ENCODE assay signal across 16 cellular contexts in the genomic region with DNA sequence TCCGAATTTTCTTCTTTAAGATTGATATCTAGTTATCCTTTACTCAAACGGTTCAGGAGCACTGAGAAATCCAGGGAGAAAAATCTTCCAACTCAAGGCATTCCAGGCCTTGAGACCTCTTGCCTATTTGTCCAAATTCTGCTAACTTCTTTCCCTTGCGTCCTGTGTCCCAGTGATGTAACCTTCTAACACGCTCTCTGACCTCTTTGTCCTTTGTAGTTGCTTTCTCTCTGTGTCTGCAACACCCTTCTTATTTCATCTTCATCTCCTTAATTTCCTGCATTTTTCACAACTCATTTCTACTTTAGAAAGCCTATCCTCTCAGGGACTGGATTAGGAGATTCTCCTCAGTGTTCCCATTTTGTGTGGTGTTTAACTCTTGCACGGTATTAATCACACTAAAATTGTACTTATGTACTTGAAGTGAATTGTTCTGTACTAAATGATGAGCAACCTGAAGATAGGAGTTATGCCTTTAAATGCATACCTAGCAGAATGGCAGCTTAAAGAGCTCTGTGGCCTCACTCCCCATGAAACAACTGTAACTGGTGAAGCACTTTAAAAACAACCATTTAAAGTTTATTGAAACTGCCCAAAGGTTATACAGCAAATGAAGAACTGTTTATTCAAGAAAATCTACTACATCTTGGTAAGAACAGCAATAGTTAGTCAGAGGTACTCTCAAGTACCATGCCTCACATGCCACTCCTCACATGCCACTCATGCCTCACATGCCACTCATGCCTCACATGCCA. TPM values are rescaled to one million over a fixed set of nuclear protein-coding genes. Genes with fewer than 3 reads are reported as not detected.
DNase-seq lines count a peak whose midpoint lies in the region; TF ChIP-seq lines count a peak whose summit lies in the region.
"Had no signal": no experiment of that assay in that cellular context is flagged by ENCODE, and none has a peak within 500 bp of the region (broad histone marks: within the 10 kb centered on the region; RNA-seq: fewer than 3 reads in every experiment).

No MANE protein-coding gene starts in this region.

- peaks cover 8 to 10% of the 10 kb centered on the region in 2 experiments for H3K36me3 ChIP-seq in mesenchymal stem cell (ENCODE audit: control insufficient read depth in 1 of 2, insufficient read depth in 2 of 2, low read depth in 1 of 2, low read length in 2 of 2)

- intact Hi-C loops in CD14-positive monocyte (cut with micrococcal nuclease) = loop anchor here in 1 of 2 donors (5.0 kb wide), 1 partner anchor 283 kb away; no protein-coding TSS in a partner anchor

- H4K8ac ChIP-seq in mesenchymal stem cell (ENCODE audit: low read length) = no peak overlapping the region

- H3K27me3 Mint-ChIP-seq in CD14-positive monocyte (ENCODE audit: low read depth in 3 of 3) = peaks cover 2 to 5% (median 4%) of the 10 kb centered on the region in 3 donors

- peak overlapping the region in 1 of 2 experiments; percentile 73 for H3K18ac ChIP-seq in mesenchymal stem cell (ENCODE audit: low read depth in 1 of 2, low read length in 2 of 2)

- H3K9ac ChIP-seq in mesenchymal stem cell (ENCODE audit: low read length) = no peak overlapping the region

- H2BK15ac ChIP-seq in mesenchymal stem cell (ENCODE audit: low read depth, poor library complexity, severe bottlenecking) = no peak overlapping the region

- peaks cover 3% of the 10 kb centered on the region for H3K79me1 ChIP-seq in mesenchymal stem cell (replicated peaks; ENCODE audit: low read length, poor library complexity, severe bottlenecking)

- peak overlapping the region in 1 of 7 donors; percentile 5 for H3K27ac Mint-ChIP-seq in CD14-positive monocyte
- H3K27ac Mint-ChIP-seq: stimulated activated naive CD8-positive, alpha-beta T cell treated with anti-CD3 and anti-CD28 coated beads, Interleukin-15, Interleukin-2, amounts not matched to agents 100 ng/mL and 50 ng/mL, for 24 hours had no signal

- peak overlapping the region in 1 of 2 experiments; percentile 71 for H3K4ac ChIP-seq in mesenchymal stem cell (ENCODE audit: low read depth in 1 of 2, low read length in 2 of 2)

- no peak overlapping the region for H2AK5ac ChIP-seq in mesenchymal stem cell (ENCODE audit: low read length, severe bottlenecking)

- no peaks in the 10 kb centered on the region for H3K27me3 ChIP-seq in mesenchymal stem cell (ENCODE audit: control insufficient read depth in 1 of 2, insufficient read depth in 1 of 2, low read length in 2 of 2)

- DNase-seq in AG08396 (ENCODE audit: low spot score) (peak; percentile 39), HS-5 (ENCODE audit: low read depth) (peak; percentile 53), astrocyte of the hippocampus (ENCODE audit: low read depth, low spot score) (peak; percentile 20), mesenchymal stem cell (peak; percentile 39), DMS 273 (lab: John Stamatoyannopoulos, UW; ENCODE audit: unreplicated experiment) (no peak), hepatic stellate cell (ENCODE audit: low spot score) (no peak), NCI-H748 treated with DMSO at 0.1 percent for 48 hours (lab: John Stamatoyannopoulos, UW) (no peak), CD14-positive monocyte (ENCODE audit: low spot score) (no peak)
- DNase-seq: activated CD4-positive, alpha-beta T cell treated with anti-CD3 and anti-CD28 coated beads, Interleukin-2, amount 50 U/mL, for 4 hours; amniotic stem cell; DMS53; nucleus accumbens; SHP77; T1000 had no signal

- no peak overlapping the region for H2BK120ac ChIP-seq in mesenchymal stem cell (ENCODE audit: low read depth, low read length)

- H3K4me1 ChIP-seq in mesenchymal stem cell (ENCODE audit: control insufficient read depth, insufficient read depth, low read depth, low read length) = peaks cover 11% of the 10 kb centered on the region

- peak overlapping the region; percentile 94 for H3K27ac ChIP-seq in mesenchymal stem cell (ENCODE audit: low read length, poor library complexity, severe bottlenecking)
- H3K27ac ChIP-seq: skin epidermis had no signal

- no peak overlapping the region for H3K14ac ChIP-seq in mesenchymal stem cell (ENCODE audit: low read length in 2 of 2)

- no peak overlapping the region for H2BK12ac ChIP-seq in mesenchymal stem cell (ENCODE audit: low read length in 2 of 2)

- no peak overlapping the region for H3K4me3 Mint-ChIP-seq in CD14-positive monocyte
- H3K4me3 Mint-ChIP-seq: stimulated activated naive CD8-positive, alpha-beta T cell treated with anti-CD3 and anti-CD28 coated beads, Interleukin-15, Interleukin-2, amounts not matched to agents 100 ng/mL and 50 ng/mL, for 24 hours had no signal

- no peak overlapping the region for H3K4me3 ChIP-seq in mesenchymal stem cell (ENCODE audit: insufficient read depth in 1 of 2, low read depth in 1 of 2, low read length in 2 of 2)
- H3K4me3 ChIP-seq: skin epidermis had no signal

- no peaks in the 10 kb centered on the region for H3K36me3 Mint-ChIP-seq in CD14-positive monocyte

- peaks cover 0 to 2% (median 0%) of the 10 kb centered on the region in 7 donors for H3K9me3 Mint-ChIP-seq in CD14-positive monocyte
- H3K9me3 Mint-ChIP-seq: stimulated activated naive CD8-positive, alpha-beta T cell treated with anti-CD3 and anti-CD28 coated beads, Interleukin-15, Interleukin-2, amounts not matched to agents 100 ng/mL and 50 ng/mL, for 24 hours had no signal

- TF ChIP-seq CTCF in CD14-positive monocyte (IDR thresholded peaks at IDR 0.05) = no peak

- WGBS in mesenchymal stem cell = 54% methylated on average over 4 of the region's 5 CpGs

- no peak overlapping the region for H2BK5ac ChIP-seq in mesenchymal stem cell (ENCODE audit: low read depth, low read length, poor library complexity, severe bottlenecking)

- H3K23ac ChIP-seq in mesenchymal stem cell (ENCODE audit: low read length in 2 of 2) = no peak overlapping the region

- H2AFZ ChIP-seq in mesenchymal stem cell (ENCODE audit: low read depth, low read length) = no peak overlapping the region

- no peak overlapping the region for H3K4me2 ChIP-seq in mesenchymal stem cell (ENCODE audit: low read length, poor library complexity, severe bottlenecking)

- no peaks in the 10 kb centered on the region for H3K9me3 ChIP-seq in mesenchymal stem cell (ENCODE audit: control insufficient read depth, low read length)

- H3K4me1 Mint-ChIP-seq in CD14-positive monocyte = peaks cover 27% of the 10 kb centered on the region

- H4K91ac ChIP-seq in mesenchymal stem cell (ENCODE audit: low read length) = no peak overlapping the region

RNA-seq across cellular contexts. Expression of gene SNAPC1, which starts 7.4 kb away (rescaled TPM):
- 9.9 TPM for polyA plus RNA-seq in mesenchymal stem cell (2013, experiment 1 of 2)
- polyA plus RNA-seq in mesenchymal stem cell (2013, experiment 2 of 2) = 10.2 TPM
- polyA plus RNA-seq in CD14-positive monocyte = 1 to 10 TPM; 2.9 to 3.2 TPM

RNA-seq across cellular contexts. Expression of gene SYT16, which starts 57.7 kb away (rescaled TPM):
- 0.11 TPM for polyA plus RNA-seq in mesenchymal stem cell (2013, experiment 1 of 2)
- 0.25 TPM for polyA plus RNA-seq in mesenchymal stem cell (2013, experiment 2 of 2)
- polyA plus RNA-seq in CD14-positive monocyte = not detected

RNA-seq across cellular contexts. Expression of gene HIF1A, which starts 59.5 kb away (rescaled TPM):
- polyA plus RNA-seq in mesenchymal stem cell (2013, experiment 1 of 2) = 346 TPM
- 339 TPM for polyA plus RNA-seq in mesenchymal stem cell (2013, experiment 2 of 2)
- polyA plus RNA-seq in CD14-positive monocyte = 100 to 1,000 TPM in 1 of 2 donors, 10 to 100 TPM in 1; 79.0 to 137 TPM

Comparison
In these comparisons a context has a peak if more than half of its experiments do, and no peak if none do; other contexts are left out.
1. DNase-seq: peak in AG08396 (single experiment), HS-5 (single experiment), astrocyte of the hippocampus (single experiment) and mesenchymal stem cell (single experiment); none in DMS 273 (single experiment), hepatic stellate cell (single experiment), NCI-H748 treated with DMSO at 0.1 percent for 48 hours (single experiment) and CD14-positive monocyte (single experiment).